18 cellular contexts compared by ENCODE assay signal in genomic region chr19:1631557-1632100, GRCh38. TPM values are rescaled to one million over a fixed set of nuclear protein-coding genes. Genes with fewer than 3 reads are reported as not detected.
DNase-seq lines count a peak whose midpoint lies in the region; ATAC-seq, FAIRE-seq and TF ChIP-seq lines count a peak whose summit lies in the region.
"Had no signal": no experiment of that assay in that cellular context is flagged by ENCODE, and none has a peak within 500 bp of the region (broad histone marks: within the 10 kb centered on the region; RNA-seq: fewer than 3 reads in every experiment).

No MANE protein-coding gene starts in this region.

- BruUV-seq in MCF 10A (replicated peaks; lab: Mats Ljungman, UMichigan) (no TSS peak), mammary epithelial cell (replicated peaks; lab: Mats Ljungman, UMichigan) (no TSS peak), K562 (replicated peaks; lab: Mats Ljungman, UMichigan) (no TSS peak)

- H3K27me3 ChIP-seq in mammary epithelial cell (ENCODE audit: insufficient read depth, low read length) = no peaks in the 10 kb centered on the region
- no peaks in the 10 kb centered on the region for H3K27me3 ChIP-seq in K562 (ENCODE audit: control insufficient read depth in 2 of 2, insufficient read depth in 2 of 2, low read length in 2 of 2)
- H3K27me3 ChIP-seq in body of pancreas = no peaks in the 10 kb centered on the region
- H3K27me3 ChIP-seq: BLaER1 had no signal

- peaks cover 5% of the 10 kb centered on the region for H3K9me1 ChIP-seq in K562 (ENCODE audit: control insufficient read depth, insufficient read depth, low read length)

- H3K27ac ChIP-seq in mammary epithelial cell (ENCODE audit: insufficient read depth, low read depth, low read length) (no peak overlapping the region), HEK293 (ENCODE audit: extremely low read depth, low read depth, low read length) (no peak overlapping the region), K562 (ENCODE audit: extremely low read depth, low read depth, low read length) (no peak overlapping the region; the same call in 2 of the 3 replicates), body of pancreas (no peak overlapping the region)
- H3K27ac ChIP-seq: BLaER1 had no signal

- intact Hi-C loops in MCF 10A (cut with micrococcal nuclease) = no loop called here
- intact Hi-C loops in mammary epithelial cell (cut with micrococcal nuclease) = no loop called here
- intact Hi-C loops in K562 (cut with micrococcal nuclease) = no loop called here
- intact Hi-C loops in body of pancreas (cut with DNase I) = no loop called here

- H3K36me3 Mint-ChIP-seq in MCF 10A (ENCODE audit: insufficient read depth, unreplicated experiment) = peaks cover 29% of the 10 kb centered on the region
- peaks cover 35 to 40% of the 10 kb centered on the region in 2 donors for H3K36me3 Mint-ChIP-seq in stimulated activated naive B cell treated with anti-CD40 and anti-IgM and Interleukin-4, amounts not matched to agents 10 μg/mL and 1 μg/mL and 100 μg/mL, for 72 hours

- H3K4me1 Mint-ChIP-seq in MCF 10A (ENCODE audit: insufficient read depth, unreplicated experiment) = peaks cover 5% of the 10 kb centered on the region
- H3K4me1 Mint-ChIP-seq in stimulated activated naive B cell treated with anti-CD40 and anti-IgM and Interleukin-4, amounts not matched to agents 10 μg/mL and 1 μg/mL and 100 μg/mL, for 72 hours = peaks cover 9 to 15% of the 10 kb centered on the region in 2 donors
- H3K4me1 Mint-ChIP-seq: CD14-positive monocyte, GM23338 had no signal

- no peak overlapping the region for H3K4me2 ChIP-seq in mammary epithelial cell (ENCODE audit: insufficient read depth, low read depth, low read length)
- no peak overlapping the region for H3K4me2 ChIP-seq in K562 (ENCODE audit: insufficient read depth, low read length)
- H3K4me2 ChIP-seq: BLaER1, GM23338 had no signal

- H2AFZ ChIP-seq in mammary epithelial cell (ENCODE audit: low read depth, low read length) (no peak overlapping the region), K562 (ENCODE audit: low read depth, low read length) (no peak overlapping the region)
- H2AFZ ChIP-seq: GM23338 had no signal

- ATAC-seq in K562 = no peak
- ATAC-seq in stimulated activated naive B cell treated with anti-CD40 and anti-IgM and Interleukin-4, amounts not matched to agents 10 μg/mL and 1 μg/mL and 100 μg/mL, for 72 hours (replicated peaks) = no peak
- no peak for ATAC-seq in HG03025 (IDR thresholded peaks at IDR 0.05; ENCODE audit: low FRiP score, unreplicated experiment)
- no peak for ATAC-seq in body of pancreas
- ATAC-seq: GM23338 had no signal

- peaks cover 9% of the 10 kb centered on the region for H3K36me3 ChIP-seq in mammary epithelial cell (ENCODE audit: insufficient read depth, low read length)
- H3K36me3 ChIP-seq in HEK293 (ENCODE audit: control insufficient read depth in 2 of 2, insufficient read depth in 1 of 2, low read length in 2 of 2) = peaks cover 4 to 48% of the 10 kb centered on the region in 2 experiments; a peak in 2 of 3 replicates
- H3K36me3 ChIP-seq in K562 (ENCODE audit: control insufficient read depth, insufficient read depth, low read length) = peaks cover 76% of the 10 kb centered on the region
- peaks cover 0 to 3% of the 10 kb centered on the region in 2 donors for H3K36me3 ChIP-seq in body of pancreas (replicated peaks in 1 of 2; ENCODE audit: insufficient read depth in 1 of 2, low read depth in 2 of 2)

- TF ChIP-seq CTCF in MCF 10A (IDR thresholded peaks at IDR 0.05; ENCODE audit: unreplicated experiment) = no peak
- TF ChIP-seq CTCF in mammary epithelial cell (conservative IDR thresholded peaks at IDR 0.05 in 1 of 2, IDR thresholded peaks at IDR 0.05 in 1 of 2; ENCODE audit: extremely low read depth in 1 of 2, insufficient read depth in 1 of 2, low read depth in 1 of 2, low read length in 2 of 2) = no peak
- no peak for TF ChIP-seq CTCF in HEK293 (tag by site-specific recombination; IDR thresholded peaks at IDR 0.05)
- TF ChIP-seq CTCF in K562 (IDR thresholded peaks at IDR 0.05 in 2 of 3, conservative IDR thresholded peaks at IDR 0.05 in 1 of 3; ENCODE audit: insufficient read depth in 2 of 3, low read depth in 1 of 3, low read length in 3 of 3) = no peak
- TF ChIP-seq CTCF in body of pancreas (IDR thresholded peaks at IDR 0.05) = no peak

- TF ChIP-seq EP300 in K562 (IDR thresholded peaks at IDR 0.05; ENCODE audit: low read length) = no peak

- DNase-seq in MCF 10A (ENCODE audit: unreplicated experiment) = no peak
- no peak for DNase-seq in mammary epithelial cell
- DNase-seq in K562 (ENCODE audit: extremely low read depth in 1 of 4, low spot score in 3 of 4) = no peak
- DNase-seq in stimulated activated naive B cell treated with anti-CD40 and anti-IgM and Interleukin-4, amounts not matched to agents 10 μg/mL and 1 μg/mL and 100 μg/mL, for 72 hours = no peak
- no peak for DNase-seq in body of pancreas
- DNase-seq: 8988T; CD4-positive, alpha-beta memory T cell; DMS153; DMS79; GDM1 had no signal

- dilution Hi-C loops in mammary epithelial cell (cut with HindIII; ENCODE audit: low sequenced_read_pairs) = loop anchor here (5.0 kb wide), 1 partner anchor 91 kb away; no protein-coding TSS in a partner anchor

- H3K4me1 ChIP-seq in mammary epithelial cell (ENCODE audit: insufficient read depth, low read length) = no peaks in the 10 kb centered on the region
- no peaks in the 10 kb centered on the region for H3K4me1 ChIP-seq in HEK293 (ENCODE audit: control insufficient read depth, insufficient read depth, low read length)
- peaks cover 19 to 68% of the 10 kb centered on the region in 2 experiments for H3K4me1 ChIP-seq in K562 (replicated peaks in 1 of 2; ENCODE audit: control insufficient read depth in 2 of 2, insufficient read depth in 2 of 2, low read length in 2 of 2)
- no peaks in the 10 kb centered on the region for H3K4me1 ChIP-seq in body of pancreas

- FAIRE-seq in K562 (lab: Jason Lieb, UNC) = no peak
- FAIRE-seq: GM12892, GM18507, H54 had no signal

- TF ChIP-seq RAD21 in K562 (CRISPR knock-in tag; conservative IDR thresholded peaks at IDR 0.05 in 1 of 2, IDR thresholded peaks at IDR 0.05 in 1 of 2) = no peak

- POLR2A ChIA-PET in MCF 10A (lab: Yijun Ruan, JAX) (interaction anchor here (0.6 kb wide), 1 partner anchor 20 kb away, joined by 3 read pairs; no protein-coding TSS in a partner anchor), HEK293 (lab: Yijun Ruan, JAX) (interaction anchor here (1.2 kb wide), 1 partner anchor 26 kb away, joined by 4 read pairs; the partner anchor contains the start of gene UQCR11), K562 (lab: Yijun Ruan, JAX) (no interaction called here)

- H3K27ac Mint-ChIP-seq in MCF 10A (ENCODE audit: low read depth, unreplicated experiment) = peak overlapping the region; percentile 69
- peak overlapping the region; percentile 67 for H3K27ac Mint-ChIP-seq in stimulated activated naive B cell treated with anti-CD40 and anti-IgM and Interleukin-4, amounts not matched to agents 10 μg/mL and 1 μg/mL and 100 μg/mL, for 72 hours
- H3K27ac Mint-ChIP-seq: CD4-positive, alpha-beta memory T cell; GM23338 had no signal

- H3K9ac ChIP-seq in mammary epithelial cell (ENCODE audit: insufficient read depth, low read length) = no peak overlapping the region
- H3K9ac ChIP-seq in K562 (ENCODE audit: insufficient read depth in 1 of 2, low read depth in 2 of 2, low read length in 2 of 2) = peak overlapping the region in 1 of 2 experiments; percentile 88; a peak in 2 of 4 replicates
- H3K9ac ChIP-seq: BLaER1 had no signal

- H3K9me3 Mint-ChIP-seq in MCF 10A (ENCODE audit: unreplicated experiment) = peaks cover 8% of the 10 kb centered on the region
- H3K9me3 Mint-ChIP-seq in stimulated activated naive B cell treated with anti-CD40 and anti-IgM and Interleukin-4, amounts not matched to agents 10 μg/mL and 1 μg/mL and 100 μg/mL, for 72 hours = no peaks in the 10 kb centered on the region
- H3K9me3 Mint-ChIP-seq: CD4-positive, alpha-beta memory T cell had no signal

- WGBS in mammary epithelial cell (ENCODE audit: low coverage, missing lambda C conversion rate) = 96% methylated on average over 12 of the region's 31 CpGs
- 96% methylated on average over 24 of the region's 31 CpGs for WGBS in K562 (ENCODE audit: insufficient coverage, low coverage, missing lambda C conversion rate)
- WGBS in body of pancreas, 2 donors = 95 to 100% methylated on average over 4 to 23 of the region's 31 CpGs

- H4K20me1 ChIP-seq in mammary epithelial cell (ENCODE audit: insufficient read depth, low read length) (no peaks in the 10 kb centered on the region), K562 (replicated peaks; ENCODE audit: control insufficient read depth, insufficient read depth, low read length) (no peaks in the 10 kb centered on the region)

- in situ Hi-C loops in mammary epithelial cell (cut with MboI; ENCODE audit: low sequenced_read_pairs in 2 of 2) = no loop called here
- in situ Hi-C loops in K562 (cut with MboI) = no loop called here

- peaks cover 34% of the 10 kb centered on the region for H3K79me2 ChIP-seq in mammary epithelial cell (ENCODE audit: insufficient read depth, low read length)
- peaks cover 62% of the 10 kb centered on the region for H3K79me2 ChIP-seq in K562 (ENCODE audit: control insufficient read depth, insufficient read depth, low read length)

- no peak overlapping the region for H3K4me3 Mint-ChIP-seq in MCF 10A (ENCODE audit: unreplicated experiment)
- no peak overlapping the region for H3K4me3 Mint-ChIP-seq in stimulated activated naive B cell treated with anti-CD40 and anti-IgM and Interleukin-4, amounts not matched to agents 10 μg/mL and 1 μg/mL and 100 μg/mL, for 72 hours
- H3K4me3 Mint-ChIP-seq: CD14-positive monocyte; CD4-positive, alpha-beta memory T cell; GM23338 had no signal

- TF ChIP-seq POLR2A in K562 (conservative IDR thresholded peaks at IDR 0.05) (no peak), body of pancreas (IDR thresholded peaks at IDR 0.05) (no peak)

- H3K4me3 ChIP-seq in mammary epithelial cell (replicated peaks in 1 of 3; ENCODE audit: insufficient read depth in 1 of 3, low read depth in 2 of 3, low read length in 3 of 3) (no peak overlapping the region), HEK293 (ENCODE audit: low read depth, low read length) (no peak overlapping the region), K562 (no peak overlapping the region), body of pancreas (no peak overlapping the region)
- H3K4me3 ChIP-seq: BLaER1, GM23338 had no signal

- H3K27me3 Mint-ChIP-seq in MCF 10A (ENCODE audit: insufficient read depth, unreplicated experiment) = no peaks in the 10 kb centered on the region
- H3K27me3 Mint-ChIP-seq in stimulated activated naive B cell treated with anti-CD40 and anti-IgM and Interleukin-4, amounts not matched to agents 10 μg/mL and 1 μg/mL and 100 μg/mL, for 72 hours = no peaks in the 10 kb centered on the region
- H3K27me3 Mint-ChIP-seq: CD4-positive, alpha-beta memory T cell had no signal

- H3K9me3 ChIP-seq in mammary epithelial cell (replicated peaks; ENCODE audit: insufficient read depth, low read length) (no peaks in the 10 kb centered on the region), HEK293 (ENCODE audit: control insufficient read depth, insufficient read depth, low read depth, low read length) (no peaks in the 10 kb centered on the region), K562 (replicated peaks; ENCODE audit: control insufficient read depth, insufficient read depth, low read depth, low read length) (no peaks in the 10 kb centered on the region; the same call in 1 of the 2 replicates), body of pancreas (no peaks in the 10 kb centered on the region)
- H3K9me3 ChIP-seq: BLaER1 had no signal

- CTCF ChIA-PET in MCF 10A (lab: Yijun Ruan, JAX) = no interaction called here
- CTCF ChIA-PET in mammary epithelial cell (lab: Charles Lee; ENCODE audit: low non-redundant PET) = no interaction called here
- CTCF ChIA-PET in HEK293 (lab: Yijun Ruan, JAX) = no interaction called here
- CTCF ChIA-PET in K562 (lab: Yijun Ruan, JAX; ENCODE audit: low intra/inter-chr PET ratio) = no interaction called here

RNA-seq across cellular contexts. Expression of gene TCF3, which starts 20.8 kb away (rescaled TPM):
- total RNA-seq in MCF 10A (2022) (79.7 and 100 TPM in 2 replicates), mammary epithelial cell (100 to 1,000 TPM in 1 of 2 donors, 10 to 100 TPM in 1; 70.7 to 108 TPM), K562 (2014; rRNA removed) (201 and 273 TPM in 2 replicates), K562 (2014; rRNA removed; fragmentation: Illumina TruSeq; extraction: Trizol) (34.6 and 36.1 TPM in 2 replicates), K562 (2015; rRNA removed; fragmentation: Illumina TruSeq; extraction: Trizol) (84.0 and 96.5 TPM in 2 replicates), K562 (2021) (229 and 259 TPM in 2 replicates), body of pancreas (10 to 100 TPM; 23.7 to 25.4 TPM)
- polyA plus RNA-seq in mammary epithelial cell (80.6 TPM), K562 (2011; rRNA removed) (61.7 and 62.0 TPM in 2 replicates), K562 (2014; fragmentation: Illumina TruSeq; extraction: Trizol) (84.9 and 128 TPM in 2 replicates), K562 (2014; fragmentation: Nextera tagmentation; extraction: Ambion mirVana) (1 to 10 TPM; 5.6 to 5.7 TPM), K562 (2014; rRNA removed) (171 and 173 TPM in 2 replicates)
- 71.4 TPM for polyA minus RNA-seq in mammary epithelial cell
- total RNA-seq in K562 (2011; cell fraction: chromatin; rRNA removed; ENCODE audit: low replicate concordance) = 46.3 and 93.5 TPM in 2 replicates
- 72.8 and 74.5 TPM in 2 replicates for total RNA-seq in K562 (2011; cell fraction: nucleolus; rRNA removed)
- 46.6 and 55.9 TPM in 2 replicates for total RNA-seq in K562 (2011; cell fraction: nucleoplasm; rRNA removed)
- 76.1 and 277 TPM in 2 replicates for polyA plus RNA-seq in K562 (2011; cell fraction: cytosol; rRNA removed)
- 97.7 and 198 TPM in 2 replicates for polyA plus RNA-seq in K562 (2011; cell fraction: nucleus; rRNA removed)
- polyA plus RNA-seq in K562 (2012) = 117 and 145 TPM in 2 replicates
- polyA minus RNA-seq in K562 (2011; rRNA and poly(A)+ RNA removed) = 17.3 and 29.0 TPM in 2 replicates
- polyA minus RNA-seq in K562 (2011; cell fraction: cytosol; rRNA and poly(A)+ RNA removed) = 92.9 and 128 TPM in 2 replicates
- polyA minus RNA-seq in K562 (2011; cell fraction: nucleus; rRNA and poly(A)+ RNA removed) = 30.5 and 31.8 TPM in 2 replicates

RNA-seq across cellular contexts. Expression of gene UQCR11, which starts 26.4 kb away (rescaled TPM):
- 211 and 256 TPM in 2 replicates for total RNA-seq in MCF 10A (2022)
- 100 to 1,000 TPM in 1 of 2 donors, 10 to 100 TPM in 1; 28.3 to 250 TPM for total RNA-seq in mammary epithelial cell
- 114 TPM for polyA plus RNA-seq in mammary epithelial cell
- 3.8 TPM for polyA minus RNA-seq in mammary epithelial cell
- total RNA-seq in K562 (2011; cell fraction: chromatin; rRNA removed; ENCODE audit: low replicate concordance) = 49.4 and 136 TPM in 2 replicates
- total RNA-seq in K562 (2011; cell fraction: nucleolus; rRNA removed) = 110 and 114 TPM in 2 replicates
- total RNA-seq in K562 (2011; cell fraction: nucleoplasm; rRNA removed) = 78.5 and 82.1 TPM in 2 replicates
- 203 and 259 TPM in 2 replicates for total RNA-seq in K562 (2014; rRNA removed)
- 62.7 and 65.9 TPM in 2 replicates for total RNA-seq in K562 (2014; rRNA removed; fragmentation: Illumina TruSeq; extraction: Trizol)
- total RNA-seq in K562 (2015; rRNA removed; fragmentation: Illumina TruSeq; extraction: Trizol) = 94.2 and 104 TPM in 2 replicates
- 355 and 411 TPM in 2 replicates for total RNA-seq in K562 (2021)
- polyA plus RNA-seq in K562 (2011; rRNA removed) = 390 and 494 TPM in 2 replicates
- polyA plus RNA-seq in K562 (2011; cell fraction: cytosol; rRNA removed) = 245 and 412 TPM in 2 replicates
- 128 and 175 TPM in 2 replicates for polyA plus RNA-seq in K562 (2011; cell fraction: nucleus; rRNA removed)
- polyA plus RNA-seq in K562 (2012) = 203 and 322 TPM in 2 replicates
- polyA plus RNA-seq in K562 (2014; fragmentation: Illumina TruSeq; extraction: Trizol) = 57.6 and 122 TPM in 2 replicates
- polyA plus RNA-seq in K562 (2014; fragmentation: Nextera tagmentation; extraction: Ambion mirVana) = 100 to 1,000 TPM; 225 to 394 TPM
- 329 and 366 TPM in 2 replicates for polyA plus RNA-seq in K562 (2014; rRNA removed)
- 24.6 and 35.3 TPM in 2 replicates for polyA minus RNA-seq in K562 (2011; rRNA and poly(A)+ RNA removed)
- polyA minus RNA-seq in K562 (2011; cell fraction: cytosol; rRNA and poly(A)+ RNA removed) = 35.2 and 46.2 TPM in 2 replicates
- polyA minus RNA-seq in K562 (2011; cell fraction: nucleus; rRNA and poly(A)+ RNA removed) = 26.8 and 31.8 TPM in 2 replicates
- 10 to 100 TPM; 12.2 to 52.4 TPM for total RNA-seq in body of pancreas

RNA-seq across cellular contexts. Expression of gene MBD3, which starts 39.0 kb away (rescaled TPM):
- total RNA-seq in MCF 10A (2022) = 103 and 114 TPM in 2 replicates
- 10 to 100 TPM; 58.5 to 84.3 TPM for total RNA-seq in mammary epithelial cell
- polyA plus RNA-seq in mammary epithelial cell = 42.7 TPM
- 34.8 TPM for polyA minus RNA-seq in mammary epithelial cell
- total RNA-seq in K562 (2011; cell fraction: chromatin; rRNA removed; ENCODE audit: low replicate concordance) = 89.8 and 204 TPM in 2 replicates
- 153 TPM in 2 replicates for total RNA-seq in K562 (2011; cell fraction: nucleolus; rRNA removed)
- total RNA-seq in K562 (2011; cell fraction: nucleoplasm; rRNA removed) = 99.7 and 106 TPM in 2 replicates
- 135 and 157 TPM in 2 replicates for total RNA-seq in K562 (2014; rRNA removed)
- total RNA-seq in K562 (2014; rRNA removed; fragmentation: Illumina TruSeq; extraction: Trizol) = 11.4 and 12.6 TPM in 2 replicates
- total RNA-seq in K562 (2015; rRNA removed; fragmentation: Illumina TruSeq; extraction: Trizol) = 51.9 and 62.9 TPM in 2 replicates
- total RNA-seq in K562 (2021) = 114 and 137 TPM in 2 replicates
- polyA plus RNA-seq in K562 (2011; rRNA removed) = 30.9 and 37.9 TPM in 2 replicates
- 58.0 and 173 TPM in 2 replicates for polyA plus RNA-seq in K562 (2011; cell fraction: cytosol; rRNA removed)
- polyA plus RNA-seq in K562 (2011; cell fraction: nucleus; rRNA removed) = 66.0 and 127 TPM in 2 replicates
- polyA plus RNA-seq in K562 (2012) = 65.7 and 74.0 TPM in 2 replicates
- polyA plus RNA-seq in K562 (2014; fragmentation: Illumina TruSeq; extraction: Trizol) = 7.7 and 39.8 TPM in 2 replicates
- under 1 TPM; 0.24 to 0.52 TPM for polyA plus RNA-seq in K562 (2014; fragmentation: Nextera tagmentation; extraction: Ambion mirVana)
- 94.4 and 103 TPM in 2 replicates for polyA plus RNA-seq in K562 (2014; rRNA removed)
- 35.8 and 69.0 TPM in 2 replicates for polyA minus RNA-seq in K562 (2011; rRNA and poly(A)+ RNA removed)
- polyA minus RNA-seq in K562 (2011; cell fraction: cytosol; rRNA and poly(A)+ RNA removed) = 99.0 and 105 TPM in 2 replicates
- 27.9 and 29.1 TPM in 2 replicates for polyA minus RNA-seq in K562 (2011; cell fraction: nucleus; rRNA and poly(A)+ RNA removed)
- total RNA-seq in body of pancreas = 10 to 100 TPM; 37.4 to 91.6 TPM
